In genomic region chr2:27118525-27119329, GRCh38 we compare ENCODE assay signal across 8 cellular contexts. TPM values are rescaled to one million over a fixed set of nuclear protein-coding genes. Genes with fewer than 3 reads are reported as not detected.
DNase-seq lines count a peak whose midpoint lies in the region; ATAC-seq, FAIRE-seq and TF ChIP-seq lines count a peak whose summit lies in the region.

A gene with protein sequence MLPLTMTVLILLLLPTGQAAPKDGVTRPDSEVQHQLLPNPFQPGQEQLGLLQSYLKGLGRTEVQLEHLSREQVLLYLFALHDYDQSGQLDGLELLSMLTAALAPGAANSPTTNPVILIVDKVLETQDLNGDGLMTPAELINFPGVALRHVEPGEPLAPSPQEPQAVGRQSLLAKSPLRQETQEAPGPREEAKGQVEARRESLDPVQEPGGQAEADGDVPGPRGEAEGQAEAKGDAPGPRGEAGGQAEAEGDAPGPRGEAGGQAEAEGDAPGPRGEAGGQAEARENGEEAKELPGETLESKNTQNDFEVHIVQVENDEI (minus strand): TSS chr2:27119128. CDS start chr2:27104366, 14,762 bp downstream.

- peak within 1 kb of the TSS; percentile 97 for H3K4me3 ChIP-seq in ACC112 (ENCODE audit: low read depth, low read length)

- peaks cover 10% of the 10 kb centered on the region for H3K4me1 ChIP-seq in ACC112 (ENCODE audit: control insufficient read depth, insufficient read depth, low read length, unreplicated experiment)

- peaks cover 14% of the 10 kb centered on the region for H3K4me1 Mint-ChIP-seq in activated CD8-positive, alpha-beta T cell treated with anti-CD3 and anti-CD28 coated beads for 36 hours (ENCODE audit: low read depth)

- CTCF ChIA-PET in activated CD8-positive, alpha-beta T cell treated with anti-CD3 and anti-CD28 coated beads for 36 hours (lab: Charles Lee) = interaction anchor here (1.3 kb wide), 1 partner anchor 16 kb away, joined by 3 read pairs; the partner anchor contains the start of gene PREB

- peaks cover 7% of the 10 kb centered on the region for H3K79me2 ChIP-seq in ACC112 (ENCODE audit: control insufficient read depth, insufficient read depth, low read length, unreplicated experiment)

- no peak within 1 kb of the TSS for H3K27ac ChIP-seq in ACC112 (ENCODE audit: low read depth, low read length)

- H3K36me3 ChIP-seq in ACC112 (ENCODE audit: insufficient read depth, low read length) = no peaks in the 10 kb centered on the region

- POLR2A ChIA-PET in activated CD8-positive, alpha-beta T cell treated with anti-CD3 and anti-CD28 coated beads for 36 hours (lab: Charles Lee) = interaction anchor here (0.6 to 1.1 kb wide), 4 partner anchors 14 to 34 kb away, joined by 3 to 4 read pairs (median 3); no protein-coding TSS in a partner anchor

- peak; percentile 18 for ATAC-seq in activated CD8-positive, alpha-beta T cell treated with anti-CD3 and anti-CD28 coated beads for 36 hours
- no peak for ATAC-seq in GM19452 (IDR thresholded peaks at IDR 0.05; ENCODE audit: unreplicated experiment)

- H2AFZ ChIP-seq in ACC112 (ENCODE audit: low read length, unreplicated experiment) = peak within 1 kb of the TSS; percentile 100

- H3K27me3 Mint-ChIP-seq in activated CD8-positive, alpha-beta T cell treated with anti-CD3 and anti-CD28 coated beads for 36 hours = peaks cover 23% of the 10 kb centered on the region

- intact Hi-C loops in activated CD8-positive, alpha-beta T cell treated with anti-CD3 and anti-CD28 coated beads for 36 hours (cut with micrococcal nuclease) = no loop called here

- FAIRE-seq in GM12892 (lab: Jason Lieb, UNC) = peak; percentile 74

- H3K9me3 Mint-ChIP-seq in activated CD8-positive, alpha-beta T cell treated with anti-CD3 and anti-CD28 coated beads for 36 hours = no peaks in the 10 kb centered on the region

- H3K27ac Mint-ChIP-seq in activated CD8-positive, alpha-beta T cell treated with anti-CD3 and anti-CD28 coated beads for 36 hours = peak within 1 kb of the TSS; percentile 22

- no peak for TF ChIP-seq CTCF in activated CD8-positive, alpha-beta T cell treated with anti-CD3 and anti-CD28 coated beads for 36 hours (IDR thresholded peaks at IDR 0.05)

- no peaks in the 10 kb centered on the region for H3K27me3 ChIP-seq in ACC112 (ENCODE audit: insufficient read depth, low read length)

- DNase-seq in GM12892 (ENCODE audit: insufficient read length) = no peak
- DNase-seq in activated CD8-positive, alpha-beta T cell treated with anti-CD3 and anti-CD28 coated beads for 36 hours = peak; percentile 18
- DNase-seq in germinal center (ENCODE audit: low spot score) = peak; percentile 19
- DNase-seq in retina = peak; percentile 62
- no peak for DNase-seq in NCI-H524 treated with DMSO at 0.1 percent for 48 hours (lab: John Stamatoyannopoulos, UW)
- DNase-seq in HuH-7 (ENCODE audit: low spot score) = no peak

- H3K4me3 Mint-ChIP-seq in activated CD8-positive, alpha-beta T cell treated with anti-CD3 and anti-CD28 coated beads for 36 hours = peak within 1 kb of the TSS; percentile 77

- H3K36me3 Mint-ChIP-seq in activated CD8-positive, alpha-beta T cell treated with anti-CD3 and anti-CD28 coated beads for 36 hours (ENCODE audit: low read depth) = no peaks in the 10 kb centered on the region

- TF ChIP-seq POLR2A in GM12892 (IDR thresholded peaks at IDR 0.05; ENCODE audit: low read depth, low read length) = no peak

RNA-seq across cellular contexts. Expression of the gene that starts here (rescaled TPM):
- 5.6 TPM for polyA plus RNA-seq in GM12892 (2012; ENCODE audit: missing spikeins)
- 1 to 10 TPM; 3.7 to 4.3 TPM for total RNA-seq in activated CD8-positive, alpha-beta T cell treated with anti-CD3 and anti-CD28 coated beads for 36 hours

Comparison
In these comparisons a context has a peak if more than half of its experiments do, and no peak if none do; other contexts are left out.
1. DNase-seq: peak in activated CD8-positive, alpha-beta T cell treated with anti-CD3 and anti-CD28 coated beads for 36 hours (single experiment), germinal center (single experiment) and retina (single experiment); none in GM12892 (single experiment), NCI-H524 treated with DMSO at 0.1 percent for 48 hours (single experiment) and HuH-7 (single experiment).